Comparison of ENCODE assay signal across 30 cellular contexts in the genomic region with DNA sequence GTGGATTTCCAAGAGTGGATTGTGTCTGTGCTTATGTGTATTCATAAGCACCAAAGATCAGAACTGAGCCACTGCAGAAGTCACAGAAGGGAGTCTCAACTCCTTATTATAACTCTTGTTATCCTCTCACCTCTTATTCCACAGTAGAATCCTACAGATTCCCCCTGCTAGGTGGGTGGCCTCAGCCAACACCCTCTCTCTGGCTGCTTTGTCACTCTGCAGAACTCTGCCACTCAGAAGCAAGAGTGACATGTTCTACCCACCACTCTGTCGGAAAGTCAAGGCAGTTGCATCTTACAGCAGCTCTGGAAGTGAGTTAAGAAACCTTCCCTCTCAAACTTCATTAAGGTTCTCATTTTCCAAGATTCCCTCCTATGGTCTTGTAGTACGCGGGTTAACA. TPM values are rescaled to one million over a fixed set of nuclear protein-coding genes. Genes with fewer than 3 reads are reported as not detected.
"Had no signal": no experiment of that assay in that cellular context is flagged by ENCODE, and none has a peak within 500 bp of the region (broad histone marks: within the 10 kb centered on the region; RNA-seq: fewer than 3 reads in every experiment).

No MANE protein-coding gene starts in this region.

- H3K27me3 Mint-ChIP-seq: progenitor cell of endocrine pancreas, type B pancreatic cell had no signal

- H3K4me3 Mint-ChIP-seq: mesothelial cell of epicardium; naive B cell; natural killer cell treated with Interleukin-12 subunit alpha and Interleukin-12 subunit beta and Interleukin-15 and Interleukin-18, amount 100 ng/mL, for 72 hours; neural progenitor cell; stimulated activated naive CD8-positive, alpha-beta T cell treated with anti-CD3 and anti-CD28 coated beads, Interleukin-15, amount 100 ng/mL, for 72 hours; type B pancreatic cell had no signal

- H3K4me1 ChIP-seq: left lung, neural progenitor cell, parathyroid adenoma had no signal

- H3K27me3 ChIP-seq: hepatocyte, left lung, neural progenitor cell, thyroid gland had no signal

- H3K9me3 Mint-ChIP-seq: mesothelial cell of epicardium; natural killer cell treated with Interleukin-12 subunit alpha and Interleukin-12 subunit beta and Interleukin-15 and Interleukin-18, amount 100 ng/mL, for 72 hours; neural progenitor cell; stimulated activated naive CD8-positive, alpha-beta T cell treated with anti-CD3 and anti-CD28 coated beads, Interleukin-15, amount 100 ng/mL, for 72 hours; type B pancreatic cell had no signal

- H3K9ac ChIP-seq: neural progenitor cell, parathyroid adenoma had no signal

- H3K27ac ChIP-seq: dorsolateral prefrontal cortex, hepatocyte, left lung, neural progenitor cell, parathyroid adenoma, thyroid gland had no signal

- H3K36me3 Mint-ChIP-seq: mesothelial cell of epicardium; naive B cell; natural killer cell treated with Interleukin-12 subunit alpha and Interleukin-12 subunit beta and Interleukin-15 and Interleukin-18, amount 100 ng/mL, for 72 hours; neural progenitor cell had no signal

- ATAC-seq: heart left ventricle; left lung; mucosa of descending colon; natural killer cell treated with Interleukin-12 subunit alpha and Interleukin-12 subunit beta and Interleukin-15 and Interleukin-18, amount 100 ng/mL, for 72 hours; right cardiac atrium; stimulated activated naive CD8-positive, alpha-beta T cell treated with anti-CD3 and anti-CD28 coated beads, Interleukin-15, amount 100 ng/mL, for 72 hours had no signal

- H3K27ac Mint-ChIP-seq: mesothelial cell of epicardium; natural killer cell treated with Interleukin-12 subunit alpha and Interleukin-12 subunit beta and Interleukin-15 and Interleukin-18, amount 100 ng/mL, for 72 hours; neural progenitor cell; progenitor cell of endocrine pancreas; stimulated activated naive CD8-positive, alpha-beta T cell treated with anti-CD3 and anti-CD28 coated beads, Interleukin-15, amount 100 ng/mL, for 72 hours; type B pancreatic cell had no signal

- DNase-seq: central memory CD4-positive, alpha-beta T cell; dorsolateral prefrontal cortex; effector CD8-positive, alpha-beta T cell; heart left ventricle; kidney; left lung; mesenchymal stem cell; mucosa of descending colon; naive B cell; right cardiac atrium; stimulated activated CD4-positive, alpha-beta T cell treated with anti-CD3 and anti-CD28 coated beads, Interleukin-12 subunit alpha, Interleukin-12 subunit beta, amount 100 ng/mL, for 4 hours; stimulated activated CD4-positive, alpha-beta T cell treated with anti-CD3 and anti-CD28 coated beads, Interleukin-1b, Interleukin-23, amount 100 ng/mL, for 48 hours; stimulated activated CD4-positive, alpha-beta T cell treated with anti-CD3 and anti-CD28 coated beads, Interleukin-4, amount 100 ng/mL, for 1 hour; stimulated activated CD8-positive, alpha-beta memory T cell treated with anti-CD3 and anti-CD28 coated beads, Interleukin-4, amount 100 ng/mL, for 48 hours; stimulated activated naive CD4-positive, alpha-beta T cell; stimulated activated naive CD8-positive, alpha-beta T cell treated with anti-CD3 and anti-CD28 coated beads, Interleukin-15, amount 100 ng/mL, for 72 hours; thyroid gland had no signal

- H3K36me3 ChIP-seq: heart left ventricle, left lung, neural progenitor cell, thyroid gland had no signal

- H3K4me3 ChIP-seq: dorsolateral prefrontal cortex, heart left ventricle, hepatocyte, left lung, mucosa of descending colon, neural progenitor cell, smooth muscle cell, thyroid gland had no signal

- H3K4me1 Mint-ChIP-seq: mesothelial cell of epicardium had no signal

- H3K9me3 ChIP-seq: heart left ventricle, left lung, mucosa of descending colon, thyroid gland had no signal

RNA-seq across cellular contexts. Expression of gene PTCHD1, which starts 41.9 kb away (rescaled TPM):
- total RNA-seq: endothelial cell of umbilical vein; fibroblast of villous mesenchyme; lung microvascular endothelial cell; natural killer cell treated with Interleukin-12 subunit alpha and Interleukin-12 subunit beta and Interleukin-15 and Interleukin-18, amount 100 ng/mL, for 72 hours; osteoblast; renal cortical epithelial cell had no signal
